In the genomic region with DNA sequence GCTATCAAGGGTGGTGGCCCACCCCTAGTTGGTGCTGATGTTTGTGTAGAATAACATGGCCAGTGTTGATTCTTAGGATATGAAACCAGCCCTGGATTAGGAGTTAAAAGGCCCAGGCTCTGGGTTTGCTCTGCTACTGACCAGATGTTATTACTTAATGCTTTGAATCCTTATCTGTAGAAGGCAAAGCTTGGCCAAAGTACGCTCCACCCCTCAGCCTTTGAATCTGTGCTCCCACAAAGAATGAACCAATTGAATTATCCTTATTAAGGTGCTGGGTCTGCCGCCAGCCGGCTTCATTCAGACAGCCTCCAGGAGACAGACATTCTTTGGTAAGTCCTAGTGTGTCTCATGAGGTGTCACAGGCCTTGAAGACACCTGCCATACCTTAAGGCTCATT, we compare ENCODE assay signal across 1 cellular context.
TF ChIP-seq lines count a peak whose summit lies in the region.

No MANE protein-coding gene starts in this region.

TF ChIP-seq in GM23338, 12 proteins besides CTCF, POLR2A, EP300 and RAD21 (continued from another document):
- TF ChIP-seq, protein P1, sequence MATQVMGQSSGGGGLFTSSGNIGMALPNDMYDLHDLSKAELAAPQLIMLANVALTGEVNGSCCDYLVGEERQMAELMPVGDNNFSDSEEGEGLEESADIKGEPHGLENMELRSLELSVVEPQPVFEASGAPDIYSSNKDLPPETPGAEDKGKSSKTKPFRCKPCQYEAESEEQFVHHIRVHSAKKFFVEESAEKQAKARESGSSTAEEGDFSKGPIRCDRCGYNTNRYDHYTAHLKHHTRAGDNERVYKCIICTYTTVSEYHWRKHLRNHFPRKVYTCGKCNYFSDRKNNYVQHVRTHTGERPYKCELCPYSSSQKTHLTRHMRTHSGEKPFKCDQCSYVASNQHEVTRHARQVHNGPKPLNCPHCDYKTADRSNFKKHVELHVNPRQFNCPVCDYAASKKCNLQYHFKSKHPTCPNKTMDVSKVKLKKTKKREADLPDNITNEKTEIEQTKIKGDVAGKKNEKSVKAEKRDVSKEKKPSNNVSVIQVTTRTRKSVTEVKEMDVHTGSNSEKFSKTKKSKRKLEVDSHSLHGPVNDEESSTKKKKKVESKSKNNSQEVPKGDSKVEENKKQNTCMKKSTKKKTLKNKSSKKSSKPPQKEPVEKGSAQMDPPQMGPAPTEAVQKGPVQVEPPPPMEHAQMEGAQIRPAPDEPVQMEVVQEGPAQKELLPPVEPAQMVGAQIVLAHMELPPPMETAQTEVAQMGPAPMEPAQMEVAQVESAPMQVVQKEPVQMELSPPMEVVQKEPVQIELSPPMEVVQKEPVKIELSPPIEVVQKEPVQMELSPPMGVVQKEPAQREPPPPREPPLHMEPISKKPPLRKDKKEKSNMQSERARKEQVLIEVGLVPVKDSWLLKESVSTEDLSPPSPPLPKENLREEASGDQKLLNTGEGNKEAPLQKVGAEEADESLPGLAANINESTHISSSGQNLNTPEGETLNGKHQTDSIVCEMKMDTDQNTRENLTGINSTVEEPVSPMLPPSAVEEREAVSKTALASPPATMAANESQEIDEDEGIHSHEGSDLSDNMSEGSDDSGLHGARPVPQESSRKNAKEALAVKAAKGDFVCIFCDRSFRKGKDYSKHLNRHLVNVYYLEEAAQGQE (IDR thresholded peaks at IDR 0.05; ENCODE audit: unreplicated experiment), result no peak
- TF ChIP-seq ZNF331 (CRISPR knock-in tag; IDR thresholded peaks at IDR 0.05; ENCODE audit: low read depth), result no peak
- TF ChIP-seq EZH2 (IDR thresholded peaks at IDR 0.05; ENCODE audit: low read depth, unreplicated experiment), result no peak
- TF ChIP-seq NANOG (IDR thresholded peaks at IDR 0.05; ENCODE audit: borderline replicate concordance), result no peak
- no peak for TF ChIP-seq POLR2AphosphoS5 (IDR thresholded peaks at IDR 0.05; ENCODE audit: low read depth)
- no peak for TF ChIP-seq STAT1 (IDR thresholded peaks at IDR 0.05; ENCODE audit: unreplicated experiment)
- no peak for TF ChIP-seq CREB1 (CRISPR knock-in tag; IDR thresholded peaks at IDR 0.05; ENCODE audit: low read depth)
- TF ChIP-seq, protein P2, sequence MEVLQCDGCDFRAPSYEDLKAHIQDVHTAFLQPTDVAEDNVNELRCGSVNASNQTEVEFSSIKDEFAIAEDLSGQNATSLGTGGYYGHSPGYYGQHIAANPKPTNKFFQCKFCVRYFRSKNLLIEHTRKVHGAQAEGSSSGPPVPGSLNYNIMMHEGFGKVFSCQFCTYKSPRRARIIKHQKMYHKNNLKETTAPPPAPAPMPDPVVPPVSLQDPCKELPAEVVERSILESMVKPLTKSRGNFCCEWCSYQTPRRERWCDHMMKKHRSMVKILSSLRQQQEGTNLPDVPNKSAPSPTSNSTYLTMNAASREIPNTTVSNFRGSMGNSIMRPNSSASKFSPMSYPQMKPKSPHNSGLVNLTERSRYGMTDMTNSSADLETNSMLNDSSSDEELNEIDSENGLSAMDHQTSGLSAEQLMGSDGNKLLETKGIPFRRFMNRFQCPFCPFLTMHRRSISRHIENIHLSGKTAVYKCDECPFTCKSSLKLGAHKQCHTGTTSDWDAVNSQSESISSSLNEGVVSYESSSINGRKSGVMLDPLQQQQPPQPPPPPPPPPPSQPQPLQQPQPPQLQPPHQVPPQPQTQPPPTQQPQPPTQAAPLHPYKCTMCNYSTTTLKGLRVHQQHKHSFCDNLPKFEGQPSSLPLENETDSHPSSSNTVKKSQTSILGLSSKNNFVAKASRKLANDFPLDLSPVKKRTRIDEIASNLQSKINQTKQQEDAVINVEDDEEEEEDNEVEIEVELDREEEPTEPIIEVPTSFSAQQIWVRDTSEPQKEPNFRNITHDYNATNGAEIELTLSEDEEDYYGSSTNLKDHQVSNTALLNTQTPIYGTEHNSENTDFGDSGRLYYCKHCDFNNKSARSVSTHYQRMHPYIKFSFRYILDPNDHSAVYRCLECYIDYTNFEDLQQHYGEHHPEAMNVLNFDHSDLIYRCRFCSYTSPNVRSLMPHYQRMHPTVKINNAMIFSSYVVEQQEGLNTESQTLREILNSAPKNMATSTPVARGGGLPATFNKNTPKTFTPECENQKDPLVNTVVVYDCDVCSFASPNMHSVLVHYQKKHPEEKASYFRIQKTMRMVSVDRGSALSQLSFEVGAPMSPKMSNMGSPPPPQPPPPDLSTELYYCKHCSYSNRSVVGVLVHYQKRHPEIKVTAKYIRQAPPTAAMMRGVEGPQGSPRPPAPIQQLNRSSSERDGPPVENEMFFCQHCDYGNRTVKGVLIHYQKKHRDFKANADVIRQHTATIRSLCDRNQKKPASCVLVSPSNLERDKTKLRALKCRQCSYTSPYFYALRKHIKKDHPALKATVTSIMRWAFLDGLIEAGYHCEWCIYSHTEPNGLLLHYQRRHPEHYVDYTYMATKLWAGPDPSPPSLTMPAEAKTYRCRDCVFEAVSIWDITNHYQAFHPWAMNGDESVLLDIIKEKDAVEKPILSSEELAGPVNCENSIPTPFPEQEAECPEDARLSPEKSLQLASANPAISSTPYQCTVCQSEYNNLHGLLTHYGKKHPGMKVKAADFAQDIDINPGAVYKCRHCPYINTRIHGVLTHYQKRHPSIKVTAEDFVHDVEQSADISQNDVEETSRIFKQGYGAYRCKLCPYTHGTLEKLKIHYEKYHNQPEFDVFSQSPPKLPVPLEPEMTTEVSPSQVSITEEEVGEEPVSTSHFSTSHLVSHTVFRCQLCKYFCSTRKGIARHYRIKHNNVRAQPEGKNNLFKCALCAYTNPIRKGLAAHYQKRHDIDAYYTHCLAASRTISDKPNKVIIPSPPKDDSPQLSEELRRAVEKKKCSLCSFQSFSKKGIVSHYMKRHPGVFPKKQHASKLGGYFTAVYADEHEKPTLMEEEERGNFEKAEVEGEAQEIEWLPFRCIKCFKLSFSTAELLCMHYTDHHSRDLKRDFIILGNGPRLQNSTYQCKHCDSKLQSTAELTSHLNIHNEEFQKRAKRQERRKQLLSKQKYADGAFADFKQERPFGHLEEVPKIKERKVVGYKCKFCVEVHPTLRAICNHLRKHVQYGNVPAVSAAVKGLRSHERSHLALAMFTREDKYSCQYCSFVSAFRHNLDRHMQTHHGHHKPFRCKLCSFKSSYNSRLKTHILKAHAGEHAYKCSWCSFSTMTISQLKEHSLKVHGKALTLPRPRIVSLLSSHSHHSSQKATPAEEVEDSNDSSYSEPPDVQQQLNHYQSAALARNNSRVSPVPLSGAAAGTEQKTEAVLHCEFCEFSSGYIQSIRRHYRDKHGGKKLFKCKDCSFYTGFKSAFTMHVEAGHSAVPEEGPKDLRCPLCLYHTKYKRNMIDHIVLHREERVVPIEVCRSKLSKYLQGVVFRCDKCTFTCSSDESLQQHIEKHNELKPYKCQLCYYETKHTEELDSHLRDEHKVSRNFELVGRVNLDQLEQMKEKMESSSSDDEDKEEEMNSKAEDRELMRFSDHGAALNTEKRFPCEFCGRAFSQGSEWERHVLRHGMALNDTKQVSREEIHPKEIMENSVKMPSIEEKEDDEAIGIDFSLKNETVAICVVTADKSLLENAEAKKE (CRISPR knock-in tag; IDR thresholded peaks at IDR 0.05), result no peak
